ENCODE assay signal across 37 cellular contexts in genomic region chr15:41510728-41511127, GRCh38. TPM values are rescaled to one million over a fixed set of nuclear protein-coding genes. Genes with fewer than 3 reads are reported as not detected.
DNase-seq lines count a peak whose midpoint lies in the region; ATAC-seq, FAIRE-seq and TF ChIP-seq lines count a peak whose summit lies in the region.
"Had no signal": no experiment of that assay in that cellular context is flagged by ENCODE, and none has a peak within 500 bp of the region (broad histone marks: within the 10 kb centered on the region; RNA-seq: fewer than 3 reads in every experiment).

No MANE protein-coding gene starts in this region.

- H3K27ac Mint-ChIP-seq in Caco-2 (ENCODE audit: unreplicated experiment) (no peak overlapping the region), T-helper 17 cell (no peak overlapping the region)
- H3K27ac Mint-ChIP-seq: activated CD4-positive, alpha-beta memory T cell treated with anti-CD3 and anti-CD28 coated beads for 36 hours; activated naive CD4-positive, alpha-beta T cell treated with anti-CD3 and anti-CD28 coated beads, Interleukin-2, amount 10 ng/mL, durations not matched to agents 7 days and 5 days; activated T-helper 1 cell treated with anti-CD3 and anti-CD28 coated beads, Interleukin-12 subunit alpha, Interleukin-12 subunit beta, Interleukin-2, Interleukin-4 antibody, amounts not matched to agents 30 ng/mL and 10 ng/mL and 1 ng/mL, durations not matched to agents 14 hours and 24 hours and 36 hours; brain; naive B cell; stimulated activated memory B cell treated with anti-CD40 and anti-IgM and Interleukin-4, amounts not matched to agents 10 μg/mL and 1 μg/mL and 100 μg/mL, for 72 hours had no signal

- no peak for FAIRE-seq in D721Med (lab: Jason Lieb, UNC)
- FAIRE-seq: G401.6, HepG2, TTC549 had no signal

- H4K20me1 ChIP-seq in BLaER1, result peaks cover 17% of the 10 kb centered on the region

- H3K9me3 Mint-ChIP-seq in Caco-2 (ENCODE audit: unreplicated experiment), result no peaks in the 10 kb centered on the region
- H3K9me3 Mint-ChIP-seq: activated CD4-positive, alpha-beta memory T cell treated with anti-CD3 and anti-CD28 coated beads for 36 hours; activated naive CD4-positive, alpha-beta T cell treated with anti-CD3 and anti-CD28 coated beads, Interleukin-2, amount 10 ng/mL, durations not matched to agents 7 days and 5 days; activated T-helper 1 cell treated with anti-CD3 and anti-CD28 coated beads, Interleukin-12 subunit alpha, Interleukin-12 subunit beta, Interleukin-2, Interleukin-4 antibody, amounts not matched to agents 30 ng/mL and 10 ng/mL and 1 ng/mL, durations not matched to agents 14 hours and 24 hours and 36 hours; naive B cell; stimulated activated memory B cell treated with anti-CD40 and anti-IgM and Interleukin-4, amounts not matched to agents 10 μg/mL and 1 μg/mL and 100 μg/mL, for 72 hours had no signal

- DNase-seq in Caco-2, result no peak
- DNase-seq in T-helper 17 cell, result no peak
- no peak for DNase-seq in D721Med (ENCODE audit: insufficient read length, low spot score)
- no peak for DNase-seq in cerebellum (ENCODE audit: low spot score)
- DNase-seq: activated CD4-positive, alpha-beta memory T cell treated with anti-CD3 and anti-CD28 coated beads for 36 hours; activated CD8-positive, alpha-beta memory T cell treated with anti-CD3 and anti-CD28 coated beads, Interleukin-2, amount 50 U/mL, for 4 hours; activated naive CD4-positive, alpha-beta T cell treated with anti-CD3 and anti-CD28 coated beads, Interleukin-2, amount 10 ng/mL, durations not matched to agents 7 days and 5 days; DMS153; esophagus squamous epithelium; foreskin melanocyte; hypothalamus; islet precursor cell; Karpas-422; left ventricle myocardium inferior; naive B cell; NCI-H1694 treated with DMSO at 0.1 percent for 48 hours; NCI-H2227 treated with DMSO at 0.1 percent for 48 hours; NCI-H748 treated with DMSO at 0.1 percent for 48 hours; nucleus accumbens; psoas muscle; stimulated activated CD4-positive, alpha-beta T cell treated with anti-CD3 and anti-CD28 coated beads, Interleukin-4, amount 100 ng/mL, for 4 hours; T-helper 1 cell had no signal

- H3K27me3 ChIP-seq in BLaER1, result peaks cover 29% of the 10 kb centered on the region
- H3K27me3 ChIP-seq in Caco-2 (replicated peaks; ENCODE audit: control insufficient read depth, insufficient read depth, low read length), result no peaks in the 10 kb centered on the region

- H3K4me1 Mint-ChIP-seq in Caco-2 (ENCODE audit: low read depth, unreplicated experiment), result no peaks in the 10 kb centered on the region
- peaks cover 24% of the 10 kb centered on the region for H3K4me1 Mint-ChIP-seq in T-helper 17 cell

- no TSS peak for BruUV-seq in Caco-2 (replicated peaks; lab: Mats Ljungman, UMichigan)

- H3K4me3 ChIP-seq in BLaER1 (no peak overlapping the region), Caco-2 (ENCODE audit: low read depth, low read length) (peak overlapping the region; percentile 61), iPS-18c (ENCODE audit: insufficient read depth, low read depth, low read length) (peak overlapping the region; percentile 44; the same call in 1 of the 2 replicates)
- H3K4me3 ChIP-seq: psoas muscle had no signal

- intact Hi-C loops in Caco-2 (cut with micrococcal nuclease; ENCODE audit: unreplicated experiment), result no loop called here

- POLR2A ChIA-PET in Caco-2 (lab: Charles Lee), result no interaction called here

- H3K4me1 ChIP-seq in BLaER1 (peaks cover 40% of the 10 kb centered on the region), Caco-2 (peaks cover 4% of the 10 kb centered on the region; the same call in 1 of the 2 replicates)

- CTCF ChIA-PET in Caco-2 (lab: Charles Lee), result interaction anchor here (1.1 to 1.9 kb wide), 2 partner anchors 15 to 45 kb away, joined by 3 to 6 read pairs; no protein-coding TSS in a partner anchor

- H3K4me3 Mint-ChIP-seq in Caco-2 (ENCODE audit: unreplicated experiment) (peak overlapping the region; percentile 71), T-helper 17 cell (peak overlapping the region; percentile 43)
- H3K4me3 Mint-ChIP-seq: activated CD4-positive, alpha-beta memory T cell treated with anti-CD3 and anti-CD28 coated beads for 36 hours; activated naive CD4-positive, alpha-beta T cell treated with anti-CD3 and anti-CD28 coated beads, Interleukin-2, amount 10 ng/mL, durations not matched to agents 7 days and 5 days; activated T-helper 1 cell treated with anti-CD3 and anti-CD28 coated beads, Interleukin-12 subunit alpha, Interleukin-12 subunit beta, Interleukin-2, Interleukin-4 antibody, amounts not matched to agents 30 ng/mL and 10 ng/mL and 1 ng/mL, durations not matched to agents 14 hours and 24 hours and 36 hours; stimulated activated memory B cell treated with anti-CD40 and anti-IgM and Interleukin-4, amounts not matched to agents 10 μg/mL and 1 μg/mL and 100 μg/mL, for 72 hours had no signal

- no peak for ATAC-seq in T-helper 17 cell
- no peak for ATAC-seq in GM19467 (IDR thresholded peaks at IDR 0.05; ENCODE audit: unreplicated experiment)
- ATAC-seq: activated CD4-positive, CD25-positive, alpha-beta regulatory T cell treated with anti-CD3 and anti-CD28 coated beads, Interleukin-2, amount 50 U/mL, for 24 hours; HCT116; HepG2; psoas muscle; stimulated activated memory B cell treated with anti-CD40 and anti-IgM and Interleukin-4, amounts not matched to agents 10 μg/mL and 1 μg/mL and 100 μg/mL, for 72 hours had no signal

- peaks cover 4% of the 10 kb centered on the region for H3K36me3 Mint-ChIP-seq in Caco-2 (ENCODE audit: insufficient read depth, unreplicated experiment)
- H3K36me3 Mint-ChIP-seq in T-helper 17 cell (ENCODE audit: low read depth), result no peaks in the 10 kb centered on the region
- H3K36me3 Mint-ChIP-seq: activated naive CD4-positive, alpha-beta T cell treated with anti-CD3 and anti-CD28 coated beads, Interleukin-2, amount 10 ng/mL, durations not matched to agents 7 days and 5 days; naive B cell; stimulated activated memory B cell treated with anti-CD40 and anti-IgM and Interleukin-4, amounts not matched to agents 10 μg/mL and 1 μg/mL and 100 μg/mL, for 72 hours had no signal

- TF ChIP-seq CTCF in Caco-2 (IDR thresholded peaks at IDR 0.05; ENCODE audit: insufficient read depth in 1 of 2, low read depth in 1 of 2, low read length in 1 of 2, severe bottlenecking in 1 of 2, unreplicated experiment in 1 of 2), result no peak
- no peak for TF ChIP-seq CTCF in D721Med (IDR thresholded peaks at IDR 0.05; ENCODE audit: insufficient read depth, missing control alignments)

- H3K36me3 ChIP-seq in BLaER1 (no peaks in the 10 kb centered on the region), Caco-2 (ENCODE audit: control insufficient read depth, insufficient read depth, low read length) (no peaks in the 10 kb centered on the region)
- H3K36me3 ChIP-seq: esophagus squamous epithelium, left ventricle myocardium inferior, upper lobe of left lung had no signal

- no peaks in the 10 kb centered on the region for H3K27me3 Mint-ChIP-seq in Caco-2 (ENCODE audit: insufficient read depth, unreplicated experiment)
- no peaks in the 10 kb centered on the region for H3K27me3 Mint-ChIP-seq in T-helper 17 cell

- no peak overlapping the region for H3K27ac ChIP-seq in BLaER1
- H3K27ac ChIP-seq: C4-2B, esophagus squamous epithelium, left ventricle myocardium inferior, psoas muscle, RWPE1 had no signal

- no peak overlapping the region for H3K9ac ChIP-seq in BLaER1

- no peaks in the 10 kb centered on the region for H3K9me3 ChIP-seq in BLaER1
- H3K9me3 ChIP-seq in Caco-2, result no peaks in the 10 kb centered on the region
- no peaks in the 10 kb centered on the region for H3K9me3 ChIP-seq in T-helper 17 cell (ENCODE audit: control insufficient read depth, low read length, poor library complexity, severe bottlenecking)
- H3K9me3 ChIP-seq in iPS-18c (ENCODE audit: control insufficient read depth, insufficient read depth, low read length), result no peaks in the 10 kb centered on the region
- H3K9me3 ChIP-seq: esophagus squamous epithelium, left ventricle myocardium inferior, psoas muscle, upper lobe of left lung had no signal

- peak overlapping the region; percentile 100; the same call in 1 of the 2 replicates for H3K4me2 ChIP-seq in BLaER1

RNA-seq across cellular contexts. Expression of gene LTK, which starts 2.9 kb away (rescaled TPM):
- total RNA-seq in Caco-2 (2022) (8.5 and 10.9 TPM in 2 replicates), T-helper 17 cell (10 to 100 TPM; 58.2 to 74.6 TPM), cerebellum (0.36 TPM)
- total RNA-seq: HepG2, SK-MEL-5 had no signal

RNA-seq across cellular contexts. Expression of gene ITPKA, which starts 17.1 kb away (rescaled TPM):
- 16.2 and 18.1 TPM in 2 replicates for total RNA-seq in Caco-2 (2022)
- under 1 TPM; 0.20 to 0.29 TPM for total RNA-seq in T-helper 17 cell
- 2.5 TPM for total RNA-seq in cerebellum

RNA-seq across cellular contexts. Expression of gene RPAP1, which starts 33.3 kb away (rescaled TPM):
- 55.3 and 67.1 TPM in 2 replicates for total RNA-seq in Caco-2 (2022)
- 10 to 100 TPM; 26.6 to 28.4 TPM for total RNA-seq in T-helper 17 cell
- total RNA-seq in cerebellum, result 22.7 TPM

RNA-seq across cellular contexts. Expression of gene TYRO3, which starts 48.3 kb away (rescaled TPM):
- total RNA-seq in Caco-2 (2022), result 118 and 120 TPM in 2 replicates
- under 1 TPM; 0.75 to 0.89 TPM for total RNA-seq in T-helper 17 cell
- 13.1 TPM for total RNA-seq in cerebellum
